In genomic region chr4:177612684-177613083, GRCh38 we compare ENCODE assay signal across 37 cellular contexts.
DNase-seq lines count a peak whose midpoint lies in the region; ATAC-seq, FAIRE-seq and TF ChIP-seq lines count a peak whose summit lies in the region.
"Had no signal": no experiment of that assay in that cellular context is flagged by ENCODE, and none has a peak within 500 bp of the region (broad histone marks: within the 10 kb centered on the region; RNA-seq: fewer than 3 reads in every experiment).

No MANE protein-coding gene starts in this region.

- TF ChIP-seq POLR2A in body of pancreas (IDR thresholded peaks at IDR 0.05): no peak

- CTCF ChIA-PET in activated CD4-positive, alpha-beta T cell treated with anti-CD3 and anti-CD28 coated beads for 36 hours (lab: Charles Lee): interaction anchor here (0.6 kb wide), 1 partner anchor 34 kb away, joined by 3 read pairs; no protein-coding TSS in a partner anchor

- no peaks in the 10 kb centered on the region for H3F3A ChIP-seq in GM23338 (replicated peaks; ENCODE audit: low read depth)

- no peaks in the 10 kb centered on the region for H4K20me1 ChIP-seq in GM23338 (replicated peaks; ENCODE audit: insufficient read depth)
- H4K20me1 ChIP-seq: BLaER1; BLaER1 treated with 17β-estradiol and CSF1 and Interleukin-3, amounts not matched to agents 10 nM and 100 nM had no signal

- H3K4me1 Mint-ChIP-seq in GM23338 (peaks cover 20% of the 10 kb centered on the region), HFFc6 (ENCODE audit: low read depth) (peaks cover 9% of the 10 kb centered on the region)
- no peaks in the 10 kb centered on the region for H3K4me1 Mint-ChIP-seq in activated CD4-positive, alpha-beta T cell treated with anti-CD3 and anti-CD28 coated beads for 36 hours
- H3K4me1 Mint-ChIP-seq: B cell; CD14-positive monocyte; CD4-positive, alpha-beta memory T cell; CD4-positive, CD25-positive, alpha-beta regulatory T cell; CD8-positive, alpha-beta memory T cell had no signal

- no peak overlapping the region for H3K27ac ChIP-seq in GM23338 (ENCODE audit: low read depth)
- peak overlapping the region; percentile 23 to 64 (median 48) for H3K27ac ChIP-seq in body of pancreas
- peak overlapping the region in 2 of 4 donors; percentile 49 to 53 for H3K27ac ChIP-seq in pancreas
- H3K27ac ChIP-seq: 22Rv1; A549; BLaER1; BLaER1 treated with 17β-estradiol and CSF1 and Interleukin-3, amounts not matched to agents 10 nM and 100 nM; C4-2B had no signal

- 25 to 30% methylated on average over 2 of the region's 2 CpGs for WGBS in body of pancreas, 2 donors
- 26 to 27% methylated on average over 2 of the region's 2 CpGs for WGBS in pancreas, 2 donors

- H3K9me2 ChIP-seq in GM23338 (ENCODE audit: insufficient read depth): no peaks in the 10 kb centered on the region

- H3K79me2 ChIP-seq in GM23338 (replicated peaks; ENCODE audit: insufficient read depth): no peaks in the 10 kb centered on the region

- no peaks in the 10 kb centered on the region for H3K9me3 ChIP-seq in body of pancreas
- H3K9me3 ChIP-seq in pancreas: no peaks in the 10 kb centered on the region
- H3K9me3 ChIP-seq: A549; BE2C; BLaER1; BLaER1 treated with 17β-estradiol and CSF1 and Interleukin-3, amounts not matched to agents 10 nM and 100 nM; Caco-2 had no signal

- TF ChIP-seq CTCF in GM23338 (conservative IDR thresholded peaks at IDR 0.05; ENCODE audit: low read depth in 2 of 2): no peak
- TF ChIP-seq CTCF in HFFc6 (IDR thresholded peaks at IDR 0.05): no peak
- no peak for TF ChIP-seq CTCF in body of pancreas (IDR thresholded peaks at IDR 0.05)
- TF ChIP-seq CTCF in pancreas (IDR thresholded peaks at IDR 0.05): no peak

- H3K4me3 ChIP-seq in GM23338 (no peak overlapping the region), body of pancreas (no peak overlapping the region), pancreas (peak overlapping the region in 3 of 4 donors; percentile 1 to 6 (median 2))
- H3K4me3 ChIP-seq: A549; BLaER1; BLaER1 treated with 17β-estradiol and CSF1 and Interleukin-3, amounts not matched to agents 10 nM and 100 nM had no signal

- H3K27ac Mint-ChIP-seq in GM23338 (peak overlapping the region; percentile 31; the same call in 1 of the 2 replicates), HFFc6 (no peak overlapping the region)
- no peak overlapping the region for H3K27ac Mint-ChIP-seq in activated CD4-positive, alpha-beta T cell treated with anti-CD3 and anti-CD28 coated beads for 36 hours
- H3K27ac Mint-ChIP-seq: B cell; CD14-positive monocyte; CD4-positive, alpha-beta memory T cell; CD4-positive, alpha-beta T cell; CD4-positive, CD25-positive, alpha-beta regulatory T cell; CD8-positive, alpha-beta memory T cell; CD8-positive, alpha-beta T cell had no signal

- no peak for DNase-seq in GM23338 (ENCODE audit: low spot score)
- DNase-seq in HFFc6: no peak
- no peak for DNase-seq in body of pancreas
- no peak for DNase-seq in pancreas
- no peak for DNase-seq in AG20443 (ENCODE audit: low spot score)
- DNase-seq in activated CD4-positive, alpha-beta T cell treated with anti-CD3 and anti-CD28 coated beads for 36 hours: no peak
- DNase-seq in SHP77 (lab: John Stamatoyannopoulos, UW): no peak
- DNase-seq in NCI-H774 (lab: John Stamatoyannopoulos, UW): no peak
- DNase-seq: 8988T; ACHN; AML-193; BE2C; C1 segment of cervical spinal cord; Caco-2; Calu3; CD4-positive, alpha-beta memory T cell; CD4-positive, alpha-beta T cell; CD4-positive, CD25-positive, alpha-beta regulatory T cell; CD8-positive, alpha-beta memory T cell; CD8-positive, alpha-beta T cell; COR-L47; DMS 273 treated with DMSO at 0.1 percent for 48 hours; DMS153; DMS53; DMS79; DMS79 treated with DMSO at 0.1 percent for 48 hours; DND-41; EL had no signal

- no peak overlapping the region for H3K4me2 ChIP-seq in GM23338
- H3K4me2 ChIP-seq: A549; BLaER1; BLaER1 treated with 17β-estradiol and CSF1 and Interleukin-3, amounts not matched to agents 10 nM and 100 nM had no signal

- H3K36me3 ChIP-seq in GM23338 (ENCODE audit: insufficient read depth) (no peaks in the 10 kb centered on the region), body of pancreas (replicated peaks in 1 of 2; ENCODE audit: insufficient read depth in 1 of 2, low read depth in 2 of 2) (no peaks in the 10 kb centered on the region), pancreas (no peaks in the 10 kb centered on the region)
- H3K36me3 ChIP-seq: BE2C; BLaER1; BLaER1 treated with 17β-estradiol and CSF1 and Interleukin-3, amounts not matched to agents 10 nM and 100 nM had no signal

- H3K36me3 Mint-ChIP-seq in GM23338 (ENCODE audit: low read depth): peaks cover under 1% of the 10 kb centered on the region; the same call in 1 of the 3 replicates
- H3K36me3 Mint-ChIP-seq in HFFc6 (ENCODE audit: low read depth): no peaks in the 10 kb centered on the region
- no peaks in the 10 kb centered on the region for H3K36me3 Mint-ChIP-seq in activated CD4-positive, alpha-beta T cell treated with anti-CD3 and anti-CD28 coated beads for 36 hours (ENCODE audit: low read depth)
- H3K36me3 Mint-ChIP-seq: CD14-positive monocyte; CD4-positive, alpha-beta memory T cell; CD4-positive, CD25-positive, alpha-beta regulatory T cell; CD8-positive, alpha-beta memory T cell; CD8-positive, alpha-beta T cell had no signal

- ATAC-seq in GM23338 (no peak), body of pancreas (peak; percentile 68), pancreas (peak; percentile 81 to 87 (median 84))
- no peak for ATAC-seq in activated CD4-positive, alpha-beta T cell treated with anti-CD3 and anti-CD28 coated beads for 36 hours
- ATAC-seq: A549; CD8-positive, alpha-beta T cell had no signal

- H3K27me3 ChIP-seq in GM23338 (ENCODE audit: insufficient read depth) (no peaks in the 10 kb centered on the region), body of pancreas (no peaks in the 10 kb centered on the region), pancreas (no peaks in the 10 kb centered on the region)
- H3K27me3 ChIP-seq: BE2C; BLaER1; BLaER1 treated with 17β-estradiol and CSF1 and Interleukin-3, amounts not matched to agents 10 nM and 100 nM had no signal

- H3K4me3 Mint-ChIP-seq in GM23338: no peak overlapping the region
- peak overlapping the region; percentile 41; the same call in 1 of the 2 replicates for H3K4me3 Mint-ChIP-seq in HFFc6
- H3K4me3 Mint-ChIP-seq in activated CD4-positive, alpha-beta T cell treated with anti-CD3 and anti-CD28 coated beads for 36 hours: no peak overlapping the region
- H3K4me3 Mint-ChIP-seq: B cell; CD14-positive monocyte; CD4-positive, alpha-beta memory T cell; CD4-positive, alpha-beta T cell; CD4-positive, CD25-positive, alpha-beta regulatory T cell; CD8-positive, alpha-beta memory T cell; CD8-positive, alpha-beta T cell had no signal

- peak overlapping the region; percentile 66; the same call in 1 of the 2 replicates for H2AFZ ChIP-seq in GM23338

- POLR2A ChIA-PET in activated CD4-positive, alpha-beta T cell treated with anti-CD3 and anti-CD28 coated beads for 36 hours (lab: Charles Lee): no interaction called here

- no peaks in the 10 kb centered on the region for H3K27me3 Mint-ChIP-seq in GM23338 (ENCODE audit: insufficient read depth, low read depth, poor library complexity)
- H3K27me3 Mint-ChIP-seq in HFFc6 (ENCODE audit: insufficient read depth): peaks cover 9% of the 10 kb centered on the region
- H3K27me3 Mint-ChIP-seq in activated CD4-positive, alpha-beta T cell treated with anti-CD3 and anti-CD28 coated beads for 36 hours: no peaks in the 10 kb centered on the region
- H3K27me3 Mint-ChIP-seq: B cell; CD4-positive, alpha-beta T cell had no signal

- FAIRE-seq in pancreas (lab: Jason Lieb, UNC): no peak
- FAIRE-seq: A204.1, A549, D721Med had no signal

- peaks cover 17% of the 10 kb centered on the region for H3K4me1 ChIP-seq in GM23338 (ENCODE audit: insufficient read depth)
- H3K4me1 ChIP-seq in body of pancreas: peaks cover 19% of the 10 kb centered on the region
- peaks cover 0 to 11% (median 6%) of the 10 kb centered on the region in 3 donors for H3K4me1 ChIP-seq in pancreas
- H3K4me1 ChIP-seq: A549; BE2C; BLaER1; BLaER1 treated with 17β-estradiol and CSF1 and Interleukin-3, amounts not matched to agents 10 nM and 100 nM; Caco-2 had no signal

- H3K9me3 Mint-ChIP-seq in GM23338 (peaks cover under 1% of the 10 kb centered on the region; the same call in 2 of the 3 replicates), HFFc6 (no peaks in the 10 kb centered on the region)
- no peaks in the 10 kb centered on the region for H3K9me3 Mint-ChIP-seq in activated CD4-positive, alpha-beta T cell treated with anti-CD3 and anti-CD28 coated beads for 36 hours (ENCODE audit: low read depth)
- H3K9me3 Mint-ChIP-seq: CD4-positive, alpha-beta memory T cell; CD4-positive, alpha-beta T cell; CD8-positive, alpha-beta memory T cell; CD8-positive, alpha-beta T cell had no signal

- intact Hi-C loops in body of pancreas (cut with DNase I): no loop called here
- intact Hi-C loops in pancreas (cut with DNase I): no loop called here
- intact Hi-C loops in activated CD4-positive, alpha-beta T cell treated with anti-CD3 and anti-CD28 coated beads for 36 hours (cut with DNase I, micrococcal nuclease): no loop called here

TF ChIP-seq in GM23338, 12 proteins besides CTCF, POLR2A, EP300 and RAD21 (continues in another document):
- TF ChIP-seq EZH2phosphoT487 (IDR thresholded peaks at IDR 0.05; ENCODE audit: unreplicated experiment): no peak

Comparison
In these comparisons a context has a peak if more than half of its experiments do, and no peak if none do; other contexts are left out.
1. ATAC-seq: peak in body of pancreas (single experiment) and pancreas (4 of 4); none in GM23338 (single experiment) and activated CD4-positive, alpha-beta T cell treated with anti-CD3 and anti-CD28 coated beads for 36 hours (single experiment).
2. H3K4me3 ChIP-seq: peak in pancreas (3 of 4); none in GM23338 (single experiment) and body of pancreas (0 of 2).